Comparison of ENCODE assay signal across 8 cellular contexts in the genomic region with DNA sequence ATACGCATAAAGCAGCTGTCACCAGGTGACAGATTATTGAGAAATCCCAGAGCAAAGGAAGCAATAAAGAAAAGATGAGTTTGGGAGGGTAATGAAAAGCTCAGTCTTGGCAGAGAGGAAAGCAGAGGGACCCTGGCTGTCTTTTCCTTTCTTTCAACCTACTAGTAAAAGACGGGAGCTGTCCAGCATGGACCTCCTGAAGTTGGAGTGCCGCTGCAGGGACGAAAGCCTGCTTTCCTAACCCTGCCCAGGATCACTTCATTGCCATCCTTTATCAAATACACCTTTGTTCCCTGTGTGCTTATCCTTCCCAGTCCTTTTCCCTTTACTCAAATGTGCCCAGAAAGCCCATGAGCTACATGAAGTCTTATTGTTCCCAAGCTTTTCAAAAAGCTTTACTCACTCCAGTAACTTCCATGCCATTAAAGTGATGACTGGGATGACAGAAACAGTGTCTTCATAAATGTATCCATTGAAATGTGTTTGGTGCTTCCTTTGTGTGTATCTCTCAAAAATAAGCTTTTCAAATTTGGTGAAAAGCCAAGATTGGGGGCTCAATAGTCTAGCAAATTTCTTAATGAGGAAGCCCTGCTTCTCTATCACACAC. TPM values are rescaled to one million over a fixed set of nuclear protein-coding genes. Genes with fewer than 3 reads are reported as not detected.
DNase-seq lines count a peak whose midpoint lies in the region; ATAC-seq and TF ChIP-seq lines count a peak whose summit lies in the region.
"Had no signal": no experiment of that assay in that cellular context is flagged by ENCODE, and none has a peak within 500 bp of the region (broad histone marks: within the 10 kb centered on the region; RNA-seq: fewer than 3 reads in every experiment).

No MANE protein-coding gene starts in this region.

- H3K4me1 ChIP-seq in GM23248 (ENCODE audit: insufficient read depth) (no peaks in the 10 kb centered on the region), MM.1S (ENCODE audit: low read length) (no peaks in the 10 kb centered on the region), prostate gland (replicated peaks) (peaks cover 5% of the 10 kb centered on the region)

- H3K9me2 ChIP-seq in GM23248 (ENCODE audit: insufficient read depth) (no peaks in the 10 kb centered on the region), MM.1S (replicated peaks; ENCODE audit: insufficient read depth, low read length) (no peaks in the 10 kb centered on the region)

- TF ChIP-seq CTCF in MM.1S (IDR thresholded peaks at IDR 0.05; ENCODE audit: low read length) (no peak), astrocyte of the spinal cord (IDR thresholded peaks at IDR 0.05; ENCODE audit: low read depth, low read length) (no peak), nephron progenitor cell (IDR thresholded peaks at IDR 0.05) (no peak), prostate gland (IDR thresholded peaks at IDR 0.05) (no peak)

- DNase-seq in GM23248, result peak; percentile 65
- DNase-seq in MM.1S, result peak; percentile 20
- DNase-seq in astrocyte of the spinal cord (ENCODE audit: low read depth, low spot score), result peak; percentile 49
- DNase-seq in nephron progenitor cell, result peak; percentile 89
- DNase-seq in prostate gland (ENCODE audit: low spot score), result no peak
- no peak for DNase-seq in activated CD8-positive, alpha-beta memory T cell treated with anti-CD3 and anti-CD28 coated beads, Interleukin-2, amount 50 U/mL, for 4 hours
- DNase-seq: NCI-H2081 treated with DMSO at 0.1 percent for 48 hours had no signal

- H3K27ac Mint-ChIP-seq in nephron progenitor cell, result no peak overlapping the region

- H3K27me3 ChIP-seq in GM23248 (replicated peaks; ENCODE audit: insufficient read depth) (peaks cover 14% of the 10 kb centered on the region), MM.1S (replicated peaks; ENCODE audit: insufficient read depth, low read length) (peaks cover 12% of the 10 kb centered on the region; the same call in 1 of the 2 replicates), prostate gland (replicated peaks; ENCODE audit: insufficient read depth) (no peaks in the 10 kb centered on the region)

- H3K36me3 ChIP-seq in GM23248 (ENCODE audit: low read depth) (no peaks in the 10 kb centered on the region), MM.1S (replicated peaks; ENCODE audit: insufficient read depth, low read length) (no peaks in the 10 kb centered on the region), prostate gland (no peaks in the 10 kb centered on the region)

- H4K20me1 ChIP-seq in GM23248 (ENCODE audit: insufficient read depth) (no peaks in the 10 kb centered on the region), MM.1S (ENCODE audit: insufficient read depth, low read length) (no peaks in the 10 kb centered on the region)

- ATAC-seq in HG03442 (IDR thresholded peaks at IDR 0.05; ENCODE audit: unreplicated experiment), result no peak

- no peaks in the 10 kb centered on the region for H3K9me3 Mint-ChIP-seq in nephron progenitor cell

- TF ChIP-seq POLR2A in prostate gland (IDR thresholded peaks at IDR 0.05), result no peak

- no peaks in the 10 kb centered on the region for H3K79me2 ChIP-seq in GM23248 (ENCODE audit: insufficient read depth)
- H3K79me2 ChIP-seq in MM.1S (ENCODE audit: low read length), result no peaks in the 10 kb centered on the region

- H3K4me1 Mint-ChIP-seq in nephron progenitor cell, result peaks cover 6% of the 10 kb centered on the region

- H3K36me3 Mint-ChIP-seq in nephron progenitor cell (ENCODE audit: low read depth), result no peaks in the 10 kb centered on the region

- H3K27ac ChIP-seq in GM23248 (no peak overlapping the region), MM.1S (ENCODE audit: low read length) (no peak overlapping the region), prostate gland (no peak overlapping the region)

- in situ Hi-C loops in GM23248 (cut with MboI), result no loop called here
- in situ Hi-C loops in astrocyte of the spinal cord (cut with HindIII; ENCODE audit: low sequenced_read_pairs), result no loop called here

- intact Hi-C loops in prostate gland (cut with DNase I), result no loop called here

- H3K4me3 ChIP-seq in GM23248 (no peak overlapping the region), MM.1S (ENCODE audit: low read length) (no peak overlapping the region), astrocyte of the spinal cord (ENCODE audit: low read depth, low read length) (no peak overlapping the region), prostate gland (no peak overlapping the region)

- H3F3A ChIP-seq in GM23248 (ENCODE audit: insufficient read depth), result 0 out of 2 replicates have a peak, but pooled peaks cover 9% of the 10 kb centered on the region
- no peaks in the 10 kb centered on the region for H3F3A ChIP-seq in MM.1S (ENCODE audit: insufficient read depth, low read length)

- H3K4me2 ChIP-seq in GM23248 (ENCODE audit: unreplicated experiment), result no peak overlapping the region
- H3K4me2 ChIP-seq in MM.1S (ENCODE audit: low read depth, low read length), result no peak overlapping the region

- H2AFZ ChIP-seq in GM23248 (no peak overlapping the region), MM.1S (ENCODE audit: low read length) (no peak overlapping the region)

- H3K4me3 Mint-ChIP-seq in nephron progenitor cell, result no peak overlapping the region

- peaks cover 69% of the 10 kb centered on the region for H3K27me3 Mint-ChIP-seq in nephron progenitor cell (ENCODE audit: low read depth, poor library complexity)

- H3K9me3 ChIP-seq in GM23248 (ENCODE audit: low read depth) (no peaks in the 10 kb centered on the region), MM.1S (replicated peaks; ENCODE audit: insufficient read depth, low read length) (no peaks in the 10 kb centered on the region), prostate gland (no peaks in the 10 kb centered on the region)

- no peak overlapping the region for H3K9ac ChIP-seq in GM23248
- H3K9ac ChIP-seq in MM.1S (ENCODE audit: low read length), result no peak overlapping the region

- 13% methylated on average over 4 of the region's 4 CpGs for WGBS in GM23248 (ENCODE audit: low coverage in 1 of 2, low lambda C conversion rate in 2 of 2, missing lambda C conversion rate in 2 of 2), 2 experiments
- WGBS in prostate gland, result 3% methylated on average over 4 of the region's 4 CpGs

RNA-seq across cellular contexts. Expression of gene SPR, which starts 3.7 kb away (rescaled TPM):
- 21.1 and 39.0 TPM in 2 replicates for total RNA-seq in GM23248 (2014; rRNA removed; shearing (Covaris generic))
- polyA plus RNA-seq in GM23248 (2016; fragmentation: Nextera tagmentation; extraction: Ambion mirVana), result 17.1 and 19.6 TPM in 2 replicates
- 10 to 100 TPM; 42.5 to 91.5 TPM for total RNA-seq in prostate gland

RNA-seq across cellular contexts. Expression of gene EMX1, which starts 33.9 kb away (rescaled TPM):
- not detected in 2 replicates for total RNA-seq in GM23248 (2014; rRNA removed; shearing (Covaris generic))
- polyA plus RNA-seq in GM23248 (2016; fragmentation: Nextera tagmentation; extraction: Ambion mirVana), result not detected in 2 replicates
- 1 to 10 TPM in 1 of 2 donors, not detected in 1; 9.8 TPM for total RNA-seq in prostate gland

RNA-seq across cellular contexts. Expression of gene EXOC6B, which starts 57.6 kb away (rescaled TPM):
- 18.3 and 20.7 TPM in 2 replicates for total RNA-seq in GM23248 (2014; rRNA removed; shearing (Covaris generic))
- 8.9 and 9.0 TPM in 2 replicates for polyA plus RNA-seq in GM23248 (2016; fragmentation: Nextera tagmentation; extraction: Ambion mirVana)
- total RNA-seq in prostate gland, result 10 to 100 TPM; 16.6 to 36.6 TPM

Comparison
In these comparisons a context has a peak if more than half of its experiments do, and no peak if none do; other contexts are left out.
1. DNase-seq: peak in GM23248 (single experiment), MM.1S (single experiment), astrocyte of the spinal cord (single experiment) and nephron progenitor cell (single experiment); none in prostate gland (single experiment) and activated CD8-positive, alpha-beta memory T cell treated with anti-CD3 and anti-CD28 coated beads, Interleukin-2, amount 50 U/mL, for 4 hours (single experiment).